8 cellular contexts compared by ENCODE assay signal in the genomic region with DNA sequence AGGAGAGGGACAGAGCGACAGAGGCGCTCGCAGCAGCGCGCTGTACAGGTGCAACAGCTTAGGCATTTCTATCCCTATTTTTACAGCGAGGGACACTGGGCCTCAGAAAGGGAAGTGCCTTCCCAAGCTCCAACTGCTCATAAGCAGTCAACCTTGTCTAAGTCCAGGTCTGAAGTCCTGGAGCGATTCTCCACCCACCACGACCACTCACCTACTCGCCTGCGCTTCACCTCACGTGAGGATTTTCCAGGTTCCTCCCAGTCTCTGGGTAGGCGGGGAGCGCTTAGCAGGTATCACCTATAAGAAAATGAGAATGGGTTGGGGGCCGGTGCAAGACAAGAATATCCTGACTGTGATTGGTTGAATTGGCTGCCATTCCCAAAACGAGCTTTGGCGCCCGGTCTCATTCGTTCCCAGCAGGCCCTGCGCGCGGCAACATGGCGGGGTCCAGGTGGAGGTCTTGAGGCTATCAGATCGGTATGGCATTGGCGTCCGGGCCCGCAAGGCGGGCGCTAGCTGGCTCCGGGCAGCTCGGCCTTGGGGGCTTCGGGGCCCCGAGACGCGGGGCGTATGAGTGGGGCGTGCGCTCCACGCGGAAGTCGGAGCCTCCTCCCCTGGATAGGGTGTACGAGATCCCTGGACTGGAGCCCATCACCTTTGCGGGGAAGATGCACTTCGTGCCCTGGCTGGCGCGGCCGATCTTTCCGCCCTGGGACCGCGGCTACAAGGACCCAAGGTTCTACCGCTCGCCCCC. TPM values are rescaled to one million over a fixed set of nuclear protein-coding genes. Genes with fewer than 3 reads are reported as not detected.
DNase-seq lines count a peak whose midpoint lies in the region; ATAC-seq and TF ChIP-seq lines count a peak whose summit lies in the region.

A gene with protein sequence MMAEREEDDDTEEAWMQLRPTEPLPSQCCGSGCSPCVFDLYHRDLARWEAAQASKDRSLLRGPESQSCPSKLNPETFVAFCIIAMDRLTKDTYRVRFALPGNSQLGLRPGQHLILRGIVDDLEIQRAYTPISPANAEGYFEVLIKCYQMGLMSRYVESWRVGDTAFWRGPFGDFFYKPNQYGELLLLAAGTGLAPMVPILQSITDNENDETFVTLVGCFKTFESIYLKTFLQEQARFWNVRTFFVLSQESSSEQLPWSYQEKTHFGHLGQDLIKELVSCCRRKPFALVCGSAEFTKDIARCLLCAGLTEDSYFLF (minus strand): TSS at position 266 of the 754 bp plus-strand sequence. CDS start 4,414 bp downstream, outside the sequence.
A gene (plus strand): TSS at position 403 of the 754 bp plus-strand sequence. CDS start 77 bp downstream, at position 480.

- peaks cover 10% of the 10 kb centered on the region for H3K36me3 Mint-ChIP-seq in WTC11

- DNase-seq in AG09309 (ENCODE audit: low read depth) = peak; percentile 88
- peak; percentile 97 for DNase-seq in NCI-H226
- peak; percentile 93 for DNase-seq in WTC11 (ENCODE audit: low spot score)
- DNase-seq in cardiac fibroblast (ENCODE audit: low read depth in 2 of 2) = peak; percentile 98
- DNase-seq in inferior parietal cortex (ENCODE audit: extremely low spot score) = peak; percentile 95
- peak; percentile 91 for DNase-seq in smooth muscle cell of the brain vasculature (ENCODE audit: low read depth, low spot score)

- H3K4me3 ChIP-seq in AG09309 (ENCODE audit: control insufficient read depth, low read depth, low read length) = peak within 1 kb of the TSS; percentile 93
- peak within 1 kb of the TSS; percentile 76 to 94 for H3K4me3 ChIP-seq in cardiac fibroblast (replicated peaks in 1 of 2; ENCODE audit: low read depth in 2 of 2, low read length in 2 of 2)

- TF ChIP-seq CTCF in AG09309 (IDR thresholded peaks at IDR 0.05; ENCODE audit: control insufficient read depth, insufficient read depth, low read depth, low read length, missing control alignments) (no peak), WTC11 (IDR thresholded peaks at IDR 0.05) (no peak), cardiac fibroblast (IDR thresholded peaks at IDR 0.05; ENCODE audit: low read depth, low read length) (no peak)

- ATAC-seq in GM19023 (IDR thresholded peaks at IDR 0.05; ENCODE audit: unreplicated experiment) (peak; percentile 96), HG03196 (IDR thresholded peaks at IDR 0.05; ENCODE audit: unreplicated experiment) (peak; percentile 93), WTC11 (peak; percentile 99)

- H3K9me3 Mint-ChIP-seq in WTC11 = no peaks in the 10 kb centered on the region

- peaks cover 17% of the 10 kb centered on the region for H3K4me1 Mint-ChIP-seq in WTC11

- CTCF ChIA-PET in WTC11 (lab: Charles Lee) = interaction anchor here (0.6 to 3.5 kb wide), 8 partner anchors 19 to 290 kb away, joined by 3 to 25 read pairs (median 4); no protein-coding TSS in a partner anchor

- POLR2A ChIA-PET in WTC11 (lab: Charles Lee) = interaction anchor here (1.1 to 1.5 kb wide), 2 partner anchors 206 to 208 kb away, joined by 4 to 5 read pairs; a partner anchor contains a TSS

- H3K4me3 Mint-ChIP-seq in WTC11 = peak within 1 kb of the TSS; percentile 86

- peak within 1 kb of the TSS; percentile 39 for H3K27ac Mint-ChIP-seq in WTC11

- H3K27me3 Mint-ChIP-seq in WTC11 (ENCODE audit: low read depth) = no peaks in the 10 kb centered on the region

TF ChIP-seq in WTC11, 78 proteins besides CTCF, POLR2A, EP300 and RAD21 (continues in another document):
- TF ChIP-seq, protein P1, sequence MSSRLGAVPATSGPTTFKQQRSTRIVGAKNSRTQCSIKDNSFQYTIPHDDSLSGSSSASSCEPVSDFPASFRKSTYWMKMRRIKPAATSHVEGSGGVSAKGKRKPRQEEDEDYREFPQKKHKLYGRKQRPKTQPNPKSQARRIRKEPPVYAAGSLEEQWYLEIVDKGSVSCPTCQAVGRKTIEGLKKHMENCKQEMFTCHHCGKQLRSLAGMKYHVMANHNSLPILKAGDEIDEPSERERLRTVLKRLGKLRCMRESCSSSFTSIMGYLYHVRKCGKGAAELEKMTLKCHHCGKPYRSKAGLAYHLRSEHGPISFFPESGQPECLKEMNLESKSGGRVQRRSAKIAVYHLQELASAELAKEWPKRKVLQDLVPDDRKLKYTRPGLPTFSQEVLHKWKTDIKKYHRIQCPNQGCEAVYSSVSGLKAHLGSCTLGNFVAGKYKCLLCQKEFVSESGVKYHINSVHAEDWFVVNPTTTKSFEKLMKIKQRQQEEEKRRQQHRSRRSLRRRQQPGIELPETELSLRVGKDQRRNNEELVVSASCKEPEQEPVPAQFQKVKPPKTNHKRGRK (CRISPR knock-in tag; IDR thresholded peaks at IDR 0.05; ENCODE audit: borderline replicate concordance) = no peak
- no peak for TF ChIP-seq PRRX2 (CRISPR knock-in tag; IDR thresholded peaks at IDR 0.05)
- TF ChIP-seq TEAD1 (CRISPR knock-in tag; IDR thresholded peaks at IDR 0.05) = peak; percentile 65
- TF ChIP-seq, protein P2, sequence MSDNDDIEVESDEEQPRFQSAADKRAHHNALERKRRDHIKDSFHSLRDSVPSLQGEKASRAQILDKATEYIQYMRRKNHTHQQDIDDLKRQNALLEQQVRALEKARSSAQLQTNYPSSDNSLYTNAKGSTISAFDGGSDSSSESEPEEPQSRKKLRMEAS (CRISPR knock-in tag; IDR thresholded peaks at IDR 0.05) = peak; percentile 69
- no peak for TF ChIP-seq RORB (CRISPR knock-in tag; IDR thresholded peaks at IDR 0.05)
- TF ChIP-seq SP1 (CRISPR knock-in tag; conservative IDR thresholded peaks at IDR 0.05) = peak; percentile 18; the same call in 1 of the 2 replicates
- TF ChIP-seq, protein P3, sequence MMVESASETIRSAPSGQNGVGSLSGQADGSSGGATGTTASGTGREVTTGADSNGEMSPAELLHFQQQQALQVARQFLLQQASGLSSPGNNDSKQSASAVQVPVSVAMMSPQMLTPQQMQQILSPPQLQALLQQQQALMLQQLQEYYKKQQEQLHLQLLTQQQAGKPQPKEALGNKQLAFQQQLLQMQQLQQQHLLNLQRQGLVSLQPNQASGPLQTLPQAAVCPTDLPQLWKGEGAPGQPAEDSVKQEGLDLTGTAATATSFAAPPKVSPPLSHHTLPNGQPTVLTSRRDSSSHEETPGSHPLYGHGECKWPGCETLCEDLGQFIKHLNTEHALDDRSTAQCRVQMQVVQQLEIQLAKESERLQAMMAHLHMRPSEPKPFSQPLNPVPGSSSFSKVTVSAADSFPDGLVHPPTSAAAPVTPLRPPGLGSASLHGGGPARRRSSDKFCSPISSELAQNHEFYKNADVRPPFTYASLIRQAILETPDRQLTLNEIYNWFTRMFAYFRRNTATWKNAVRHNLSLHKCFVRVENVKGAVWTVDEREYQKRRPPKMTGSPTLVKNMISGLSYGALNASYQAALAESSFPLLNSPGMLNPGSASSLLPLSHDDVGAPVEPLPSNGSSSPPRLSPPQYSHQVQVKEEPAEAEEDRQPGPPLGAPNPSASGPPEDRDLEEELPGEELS (CRISPR knock-in tag; IDR thresholded peaks at IDR 0.05) = 0 out of 2 replicates have a peak, but pooled peaks have one; percentile 31
- no peak for TF ChIP-seq CBFB (CRISPR knock-in tag; IDR thresholded peaks at IDR 0.05; ENCODE audit: low read depth)
- TF ChIP-seq ZNF423 (CRISPR knock-in tag; IDR thresholded peaks at IDR 0.05) = no peak
- TF ChIP-seq, protein P4, sequence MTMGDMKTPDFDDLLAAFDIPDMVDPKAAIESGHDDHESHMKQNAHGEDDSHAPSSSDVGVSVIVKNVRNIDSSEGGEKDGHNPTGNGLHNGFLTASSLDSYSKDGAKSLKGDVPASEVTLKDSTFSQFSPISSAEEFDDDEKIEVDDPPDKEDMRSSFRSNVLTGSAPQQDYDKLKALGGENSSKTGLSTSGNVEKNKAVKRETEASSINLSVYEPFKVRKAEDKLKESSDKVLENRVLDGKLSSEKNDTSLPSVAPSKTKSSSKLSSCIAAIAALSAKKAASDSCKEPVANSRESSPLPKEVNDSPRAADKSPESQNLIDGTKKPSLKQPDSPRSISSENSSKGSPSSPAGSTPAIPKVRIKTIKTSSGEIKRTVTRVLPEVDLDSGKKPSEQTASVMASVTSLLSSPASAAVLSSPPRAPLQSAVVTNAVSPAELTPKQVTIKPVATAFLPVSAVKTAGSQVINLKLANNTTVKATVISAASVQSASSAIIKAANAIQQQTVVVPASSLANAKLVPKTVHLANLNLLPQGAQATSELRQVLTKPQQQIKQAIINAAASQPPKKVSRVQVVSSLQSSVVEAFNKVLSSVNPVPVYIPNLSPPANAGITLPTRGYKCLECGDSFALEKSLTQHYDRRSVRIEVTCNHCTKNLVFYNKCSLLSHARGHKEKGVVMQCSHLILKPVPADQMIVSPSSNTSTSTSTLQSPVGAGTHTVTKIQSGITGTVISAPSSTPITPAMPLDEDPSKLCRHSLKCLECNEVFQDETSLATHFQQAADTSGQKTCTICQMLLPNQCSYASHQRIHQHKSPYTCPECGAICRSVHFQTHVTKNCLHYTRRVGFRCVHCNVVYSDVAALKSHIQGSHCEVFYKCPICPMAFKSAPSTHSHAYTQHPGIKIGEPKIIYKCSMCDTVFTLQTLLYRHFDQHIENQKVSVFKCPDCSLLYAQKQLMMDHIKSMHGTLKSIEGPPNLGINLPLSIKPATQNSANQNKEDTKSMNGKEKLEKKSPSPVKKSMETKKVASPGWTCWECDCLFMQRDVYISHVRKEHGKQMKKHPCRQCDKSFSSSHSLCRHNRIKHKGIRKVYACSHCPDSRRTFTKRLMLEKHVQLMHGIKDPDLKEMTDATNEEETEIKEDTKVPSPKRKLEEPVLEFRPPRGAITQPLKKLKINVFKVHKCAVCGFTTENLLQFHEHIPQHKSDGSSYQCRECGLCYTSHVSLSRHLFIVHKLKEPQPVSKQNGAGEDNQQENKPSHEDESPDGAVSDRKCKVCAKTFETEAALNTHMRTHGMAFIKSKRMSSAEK (CRISPR knock-in tag; IDR thresholded peaks at IDR 0.05; ENCODE audit: borderline replicate concordance) = no peak
- TF ChIP-seq, protein P5, sequence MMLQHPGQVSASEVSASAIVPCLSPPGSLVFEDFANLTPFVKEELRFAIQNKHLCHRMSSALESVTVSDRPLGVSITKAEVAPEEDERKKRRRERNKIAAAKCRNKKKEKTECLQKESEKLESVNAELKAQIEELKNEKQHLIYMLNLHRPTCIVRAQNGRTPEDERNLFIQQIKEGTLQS (CRISPR knock-in tag; conservative IDR thresholded peaks at IDR 0.05) = no peak
- TF ChIP-seq, protein P6, sequence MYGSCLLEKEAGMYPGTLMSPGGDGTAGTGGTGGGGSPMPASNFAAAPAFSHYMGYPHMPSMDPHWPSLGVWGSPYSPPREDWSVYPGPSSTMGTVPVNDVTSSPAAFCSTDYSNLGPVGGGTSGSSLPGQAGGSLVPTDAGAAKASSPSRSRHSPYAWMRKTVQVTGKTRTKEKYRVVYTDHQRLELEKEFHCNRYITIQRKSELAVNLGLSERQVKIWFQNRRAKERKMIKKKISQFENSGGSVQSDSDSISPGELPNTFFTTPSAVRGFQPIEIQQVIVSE (CRISPR knock-in tag; IDR thresholded peaks at IDR 0.05; ENCODE audit: borderline replicate concordance) = no peak
- TF ChIP-seq ZNF138 (CRISPR knock-in tag; conservative IDR thresholded peaks at IDR 0.05) = no peak
- TF ChIP-seq GTF2I (CRISPR knock-in tag; conservative IDR thresholded peaks at IDR 0.05) = no peak
- TF ChIP-seq NFYB (CRISPR knock-in tag; conservative IDR thresholded peaks at IDR 0.05; ENCODE audit: low read depth) = peak; percentile 80

RNA-seq across cellular contexts. Expression of the first gene that starts in this region (rescaled TPM):
- total RNA-seq in WTC11 (2021) = 13.1 to 14.2 TPM (median 13.4 TPM) in 3 replicates

RNA-seq across cellular contexts. Expression of the second gene that starts in this region (rescaled TPM):
- 125 to 143 TPM (median 130 TPM) in 3 replicates for total RNA-seq in WTC11 (2021)

Comparison
In these comparisons a context has a peak if more than half of its experiments do, and no peak if none do; other contexts are left out.
1. Peak in every context shown above with its lines: DNase-seq, ATAC-seq and H3K4me3 ChIP-seq.